8 cellular contexts compared by ENCODE assay signal in genomic region chr5:179732412-179732917, GRCh38. TPM values are rescaled to one million over a fixed set of nuclear protein-coding genes. Genes with fewer than 3 reads are reported as not detected.
DNase-seq lines count a peak whose midpoint lies in the region; ATAC-seq and TF ChIP-seq lines count a peak whose summit lies in the region.

Gene MAML1 (plus strand): TSS chr5:179732822. CDS start chr5:179733113, 291 bp downstream.

- peak; percentile 100 for DNase-seq in Daoy (ENCODE audit: low read depth)
- DNase-seq in GOT3 (lab: John Stamatoyannopoulos, UW) = peak; percentile 99
- DNase-seq in LNCaP clone FGC (ENCODE audit: low read depth) = peak; percentile 99
- peak; percentile 100 for DNase-seq in RWPE1 (ENCODE audit: low spot score)
- DNase-seq in fibroblast of gingiva (ENCODE audit: low read depth) = peak; percentile 100
- peak; percentile 95 to 100 (median 99) for DNase-seq in naive thymus-derived CD4-positive, alpha-beta T cell
- peak; percentile 100 for DNase-seq in stimulated activated naive B cell treated with anti-CD40 and anti-IgM and Interleukin-4, amounts not matched to agents 10 μg/mL and 1 μg/mL and 100 μg/mL, for 72 hours

- peaks cover 88% of the 10 kb centered on the region for H3K36me3 Mint-ChIP-seq in activated T-helper 17 cell treated with anti-CD3 and anti-CD28 coated beads, Interleukin-2, amount 50 U/mL, for 72 hours (ENCODE audit: low read depth)
- H3K36me3 Mint-ChIP-seq in naive thymus-derived CD4-positive, alpha-beta T cell = peaks cover 0 to 27% (median 5%) of the 10 kb centered on the region in 5 donors
- peaks cover 25 to 39% of the 10 kb centered on the region in 2 donors for H3K36me3 Mint-ChIP-seq in stimulated activated naive B cell treated with anti-CD40 and anti-IgM and Interleukin-4, amounts not matched to agents 10 μg/mL and 1 μg/mL and 100 μg/mL, for 72 hours

- peak within 1 kb of the TSS; percentile 96 for H3K4me3 Mint-ChIP-seq in activated T-helper 17 cell treated with anti-CD3 and anti-CD28 coated beads, Interleukin-2, amount 50 U/mL, for 72 hours
- peak within 1 kb of the TSS; percentile 91 to 96 (median 94) for H3K4me3 Mint-ChIP-seq in naive thymus-derived CD4-positive, alpha-beta T cell
- H3K4me3 Mint-ChIP-seq in stimulated activated naive B cell treated with anti-CD40 and anti-IgM and Interleukin-4, amounts not matched to agents 10 μg/mL and 1 μg/mL and 100 μg/mL, for 72 hours = peak within 1 kb of the TSS; percentile 87 to 92

- H3K27me3 ChIP-seq in naive thymus-derived CD4-positive, alpha-beta T cell (ENCODE audit: control insufficient read depth in 2 of 2, insufficient read depth in 2 of 2, low read length in 2 of 2) = no peaks in the 10 kb centered on the region

- peaks cover 25 to 35% of the 10 kb centered on the region in 2 donors for H3K4me1 ChIP-seq in naive thymus-derived CD4-positive, alpha-beta T cell (ENCODE audit: control insufficient read depth in 2 of 2, insufficient read depth in 2 of 2, low read length in 2 of 2)

- H3K27me3 Mint-ChIP-seq in activated T-helper 17 cell treated with anti-CD3 and anti-CD28 coated beads, Interleukin-2, amount 50 U/mL, for 72 hours = no peaks in the 10 kb centered on the region
- no peaks in the 10 kb centered on the region for H3K27me3 Mint-ChIP-seq in naive thymus-derived CD4-positive, alpha-beta T cell
- no peaks in the 10 kb centered on the region for H3K27me3 Mint-ChIP-seq in stimulated activated naive B cell treated with anti-CD40 and anti-IgM and Interleukin-4, amounts not matched to agents 10 μg/mL and 1 μg/mL and 100 μg/mL, for 72 hours

- CTCF ChIA-PET in RWPE1 (lab: Yijun Ruan, JAX) = interaction anchor here (0.6 to 1.2 kb wide), 4 partner anchors 31 to 90 kb away, joined by 3 to 6 read pairs (median 4); no protein-coding TSS in a partner anchor
- CTCF ChIA-PET in naive thymus-derived CD4-positive, alpha-beta T cell (lab: Charles Lee) = interaction anchor here (0.9 kb wide), 1 partner anchor 61 kb away, joined by 3 read pairs; the partner anchor contains the start of gene LTC4S

- intact Hi-C loops in naive thymus-derived CD4-positive, alpha-beta T cell (cut with micrococcal nuclease) = loop anchor here (1.0 to 2.0 kb wide), 14 partner anchors 30 to 358 kb away; partner anchors contain the start of genes CANX (in 2 of the 2), HNRNPH1 (in 2 of the 2), RUFY1 (in 2 of the 2) and MRNIP (in 1 of the 2)

- peak within 1 kb of the TSS; percentile 91 for H3K27ac ChIP-seq in RWPE1
- H3K27ac ChIP-seq in naive thymus-derived CD4-positive, alpha-beta T cell (ENCODE audit: low read depth, low read length) = peak within 1 kb of the TSS; percentile 100

- H3K4me1 Mint-ChIP-seq in activated T-helper 17 cell treated with anti-CD3 and anti-CD28 coated beads, Interleukin-2, amount 50 U/mL, for 72 hours = peaks cover 15% of the 10 kb centered on the region
- peaks cover 21 to 52% (median 38%) of the 10 kb centered on the region in 7 donors for H3K4me1 Mint-ChIP-seq in naive thymus-derived CD4-positive, alpha-beta T cell
- H3K4me1 Mint-ChIP-seq in stimulated activated naive B cell treated with anti-CD40 and anti-IgM and Interleukin-4, amounts not matched to agents 10 μg/mL and 1 μg/mL and 100 μg/mL, for 72 hours = peaks cover 20 to 47% of the 10 kb centered on the region in 2 donors

- no peaks in the 10 kb centered on the region for H3K9me3 ChIP-seq in naive thymus-derived CD4-positive, alpha-beta T cell (ENCODE audit: control insufficient read depth in 2 of 3, low read length in 3 of 3)

- POLR2A ChIA-PET in RWPE1 (lab: Yijun Ruan, JAX; ENCODE audit: low non-redundant PET) = interaction anchor here (0.7 to 1.2 kb wide), 2 partner anchors 88 to 109 kb away, joined by 3 to 5 read pairs; partner anchors contain the start of genes HNRNPH1 and SQSTM1
- POLR2A ChIA-PET in naive thymus-derived CD4-positive, alpha-beta T cell (lab: Charles Lee) = interaction anchor here (0.7 to 5.7 kb wide), 24 partner anchors 10 to 182 kb away, joined by 3 to 45 read pairs (median 4); partner anchors contain the start of genes HNRNPH1, LTC4S, RUFY1 and SQSTM1

- H3K36me3 ChIP-seq in naive thymus-derived CD4-positive, alpha-beta T cell (ENCODE audit: control insufficient read depth in 2 of 3, insufficient read depth in 3 of 3, low read length in 3 of 3) = peaks cover 2 to 20% (median 5%) of the 10 kb centered on the region in 3 experiments

- peak within 1 kb of the TSS; percentile 81 for H3K4me3 ChIP-seq in LNCaP clone FGC (ENCODE audit: low read depth, low read length)
- peak within 1 kb of the TSS; percentile 70 for H3K4me3 ChIP-seq in naive thymus-derived CD4-positive, alpha-beta T cell (ENCODE audit: low read length)

- peak; percentile 94 for ATAC-seq in activated T-helper 17 cell treated with anti-CD3 and anti-CD28 coated beads, Interleukin-2, amount 50 U/mL, for 72 hours (replicated peaks)
- peak; percentile 97 for ATAC-seq in naive thymus-derived CD4-positive, alpha-beta T cell
- ATAC-seq in stimulated activated naive B cell treated with anti-CD40 and anti-IgM and Interleukin-4, amounts not matched to agents 10 μg/mL and 1 μg/mL and 100 μg/mL, for 72 hours (replicated peaks) = peak; percentile 94 to 95

- TF ChIP-seq CTCF in LNCaP clone FGC (IDR thresholded peaks at IDR 0.05; ENCODE audit: control insufficient read depth, extremely low read depth, insufficient read depth) = no peak
- no peak for TF ChIP-seq CTCF in RWPE1 (conservative IDR thresholded peaks at IDR 0.05; ENCODE audit: low read depth)

- no peaks in the 10 kb centered on the region for H3K9me3 Mint-ChIP-seq in activated T-helper 17 cell treated with anti-CD3 and anti-CD28 coated beads, Interleukin-2, amount 50 U/mL, for 72 hours
- no peaks in the 10 kb centered on the region for H3K9me3 Mint-ChIP-seq in naive thymus-derived CD4-positive, alpha-beta T cell
- H3K9me3 Mint-ChIP-seq in stimulated activated naive B cell treated with anti-CD40 and anti-IgM and Interleukin-4, amounts not matched to agents 10 μg/mL and 1 μg/mL and 100 μg/mL, for 72 hours = no peaks in the 10 kb centered on the region

- peak within 1 kb of the TSS; percentile 92 for H3K27ac Mint-ChIP-seq in activated T-helper 17 cell treated with anti-CD3 and anti-CD28 coated beads, Interleukin-2, amount 50 U/mL, for 72 hours
- H3K27ac Mint-ChIP-seq in naive thymus-derived CD4-positive, alpha-beta T cell = peak within 1 kb of the TSS; percentile 84 to 99 (median 95)
- H3K27ac Mint-ChIP-seq in stimulated activated naive B cell treated with anti-CD40 and anti-IgM and Interleukin-4, amounts not matched to agents 10 μg/mL and 1 μg/mL and 100 μg/mL, for 72 hours = peak within 1 kb of the TSS; percentile 93

RNA-seq across cellular contexts. Expression of gene MAML1, which starts in this region (rescaled TPM):
- total RNA-seq in Daoy (2014; rRNA removed; shearing (Covaris generic)) = 6.9 and 7.9 TPM in 2 replicates
- total RNA-seq in activated T-helper 17 cell treated with anti-CD3 and anti-CD28 coated beads, Interleukin-2, amount 50 U/mL, for 72 hours = 10 to 100 TPM; 26.7 to 42.4 TPM
- total RNA-seq in naive thymus-derived CD4-positive, alpha-beta T cell = 10 to 100 TPM; 26.4 to 51.2 (median 35.5) TPM
- polyA plus RNA-seq in naive thymus-derived CD4-positive, alpha-beta T cell = 10 to 100 TPM in 1 of 2 donors, 1 to 10 TPM in 1; 3.5 to 12.3 TPM

Comparison
In these comparisons a context has a peak if more than half of its experiments do, and no peak if none do; other contexts are left out.
1. Peak in every context shown above with its lines: DNase-seq, ATAC-seq, H3K4me3 ChIP-seq and H3K27ac ChIP-seq.